22 cellular contexts compared by ENCODE assay signal in genomic region chr3:73669268-73669667, GRCh38. TPM values are rescaled to one million over a fixed set of nuclear protein-coding genes. Genes with fewer than 3 reads are reported as not detected.
DNase-seq lines count a peak whose midpoint lies in the region; ATAC-seq and TF ChIP-seq lines count a peak whose summit lies in the region.
"Had no signal": no experiment of that assay in that cellular context is flagged by ENCODE, and none has a peak within 500 bp of the region (broad histone marks: within the 10 kb centered on the region; RNA-seq: fewer than 3 reads in every experiment).

No MANE protein-coding gene starts in this region.

- H3K27ac ChIP-seq in HUES48 (ENCODE audit: low read depth, low read length) (peak overlapping the region; percentile 80), left lung (no peak overlapping the region), RWPE1 (no peak overlapping the region)
- H3K27ac ChIP-seq: ascending aorta, coronary artery, Peyer's patch, upper lobe of left lung had no signal

- intact Hi-C loops in left lung (cut with DNase I): no loop called here

- H3K9ac ChIP-seq in HUES48 (ENCODE audit: low read depth, low read length): no peak overlapping the region

- POLR2A ChIA-PET in RWPE1 (lab: Yijun Ruan, JAX; ENCODE audit: low non-redundant PET): no interaction called here

- H3K27me3 ChIP-seq in HUES48 (ENCODE audit: control insufficient read depth, insufficient read depth, low read length): no peaks in the 10 kb centered on the region
- H3K27me3 ChIP-seq in left lung: no peaks in the 10 kb centered on the region
- H3K27me3 ChIP-seq: ascending aorta, Peyer's patch, upper lobe of left lung had no signal

- H3K4me3 ChIP-seq in HUES48 (ENCODE audit: low read depth, low read length) (no peak overlapping the region), left lung (no peak overlapping the region)
- H3K4me3 ChIP-seq: ascending aorta, coronary artery, K562, Peyer's patch, upper lobe of left lung had no signal

- no peaks in the 10 kb centered on the region for H3K36me3 ChIP-seq in HUES48 (ENCODE audit: control insufficient read depth, insufficient read depth, low read length)
- H3K36me3 ChIP-seq in left lung: no peaks in the 10 kb centered on the region
- H3K36me3 ChIP-seq: ascending aorta, Peyer's patch, upper lobe of left lung had no signal

- ATAC-seq in left lung: peak; percentile 50
- no peak for ATAC-seq in GM21360 (IDR thresholded peaks at IDR 0.05; ENCODE audit: unreplicated experiment)
- ATAC-seq: K562; stimulated activated naive CD8-positive, alpha-beta T cell treated with anti-CD3 and anti-CD28 coated beads, Interleukin-15, Interleukin-2, amounts not matched to agents 100 U/mL and 50 U/mL, for 24 hours had no signal

- no peak for TF ChIP-seq CTCF in left lung (IDR thresholded peaks at IDR 0.05)
- no peak for TF ChIP-seq CTCF in RWPE1 (conservative IDR thresholded peaks at IDR 0.05; ENCODE audit: low read depth)

- CTCF ChIA-PET in RWPE1 (lab: Yijun Ruan, JAX): no interaction called here

- no peaks in the 10 kb centered on the region for H3K9me3 ChIP-seq in HUES48 (ENCODE audit: control insufficient read depth, insufficient read depth, low read length)
- no peaks in the 10 kb centered on the region for H3K9me3 ChIP-seq in left lung
- H3K9me3 ChIP-seq: ascending aorta, Peyer's patch, upper lobe of left lung had no signal

- H3K4me1 ChIP-seq in HUES48 (ENCODE audit: control insufficient read depth, insufficient read depth, low read length) (peaks cover 50% of the 10 kb centered on the region), left lung (no peaks in the 10 kb centered on the region)
- H3K4me1 ChIP-seq: Peyer's patch, upper lobe of left lung had no signal

- DNase-seq in AG08396 (ENCODE audit: low spot score) (peak; percentile 17), dermis microvascular lymphatic vessel endothelial cell (ENCODE audit: low read depth in 2 of 2) (peak; percentile 5 to 12), left lung (no peak), AML-193 (lab: John Stamatoyannopoulos, UW) (no peak), RWPE1 (ENCODE audit: low spot score) (no peak), NCI-H2171 treated with DMSO at 0.1 percent for 48 hours (lab: John Stamatoyannopoulos, UW) (no peak)
- DNase-seq: activated CD4-positive, alpha-beta T cell treated with anti-CD3 and anti-CD28 coated beads, Interleukin-2, amount 10 ng/mL, durations not matched to agents 7 days and 5 days; CD8-positive, alpha-beta memory T cell; head of caudate nucleus; kidney; mesendoderm; NCI-H1092 treated with DMSO at 0.1 percent for 48 hours; NCI-H2171; NCI-H82; Peyer's patch; stimulated activated naive CD8-positive, alpha-beta T cell treated with anti-CD3 and anti-CD28 coated beads, Interleukin-15, Interleukin-2, amounts not matched to agents 100 U/mL and 50 U/mL, for 24 hours; upper lobe of left lung had no signal

RNA-seq across cellular contexts. Expression of gene PDZRN3, which starts 44.5 kb away (rescaled TPM):
- total RNA-seq in dermis microvascular lymphatic vessel endothelial cell (under 0.01 and 0.13 TPM in 2 replicates), left lung (10 to 100 TPM; 20.0 to 33.5 TPM)
- total RNA-seq: activated CD4-positive, alpha-beta T cell treated with anti-CD3 and anti-CD28 coated beads, Interleukin-2, amount 10 ng/mL, durations not matched to agents 7 days and 5 days; CD8-positive, alpha-beta memory T cell had no signal

Comparison
In these comparisons a context has a peak if more than half of its experiments do, and no peak if none do; other contexts are left out.
1. DNase-seq: peak in AG08396 (single experiment) and dermis microvascular lymphatic vessel endothelial cell (2 of 2); none in left lung (0 of 2), AML-193 (0 of 2), RWPE1 (single experiment) and NCI-H2171 treated with DMSO at 0.1 percent for 48 hours (single experiment).
2. RNA of gene PDZRN3, which starts 44.5 kb away (total RNA-seq): 20.0 to 33.5 TPM in left lung; under 0.01 to 0.13 TPM in dermis microvascular lymphatic vessel endothelial cell; every median in the first group is over 10 times any median in the second.